In the genomic region with DNA sequence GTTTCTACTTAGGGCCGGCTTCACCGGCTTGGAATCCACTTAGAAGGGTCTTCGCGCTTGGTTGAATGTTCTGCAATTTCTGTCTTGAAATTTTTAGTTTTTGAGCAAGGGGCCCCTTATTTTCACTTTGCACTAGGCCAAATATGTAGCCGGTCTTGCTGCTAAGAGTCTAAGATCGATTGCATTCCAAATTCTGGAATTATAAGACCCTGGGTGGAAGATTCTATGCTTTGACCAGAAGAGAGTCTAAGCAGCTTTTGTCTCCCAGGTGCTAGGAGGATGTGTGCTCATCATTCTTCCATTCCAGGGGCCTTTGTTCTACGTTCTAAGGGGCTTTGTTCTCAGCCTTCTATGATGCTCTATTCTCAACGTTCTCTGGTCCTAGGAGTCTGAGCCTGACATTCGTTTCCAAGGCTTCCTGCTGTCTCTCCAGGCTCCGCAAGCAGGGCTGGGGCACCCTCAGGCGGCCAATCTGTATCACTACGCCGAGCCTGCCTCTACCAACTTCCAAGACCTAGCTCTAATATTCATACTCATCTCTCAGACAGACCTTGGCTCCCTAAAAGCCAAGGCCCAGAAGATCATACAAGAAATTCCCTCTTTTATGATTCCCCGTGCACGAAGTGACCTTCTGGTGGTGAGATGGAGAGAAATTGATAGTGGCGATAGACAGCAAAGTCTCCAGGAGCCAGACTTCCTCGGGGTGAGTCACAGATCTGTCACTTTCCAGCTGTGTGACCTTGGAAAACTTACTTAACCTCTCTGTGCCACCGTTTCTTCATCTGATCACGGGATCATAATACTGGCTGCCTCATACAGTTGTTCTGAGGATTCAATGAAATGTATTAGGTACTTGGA, we compare ENCODE assay signal across 8 cellular contexts. TPM values are rescaled to one million over a fixed set of nuclear protein-coding genes. Genes with fewer than 3 reads are reported as not detected.
DNase-seq lines count a peak whose midpoint lies in the region; ATAC-seq and TF ChIP-seq lines count a peak whose summit lies in the region.

No MANE protein-coding gene starts in this region.

- TF ChIP-seq CTCF in dorsolateral prefrontal cortex (IDR thresholded peaks at IDR 0.05 in 54 of 56, conservative IDR thresholded peaks at IDR 0.05 in 2 of 56; ENCODE audit: low read depth in 1 of 56, partially characterized antibody in 56 of 56) (peak; percentile 59 to 98 (median 95)), right lobe of liver (IDR thresholded peaks at IDR 0.05) (peak; percentile 84 to 90 (median 88))

- POLR2A ChIA-PET in activated CD4-positive, alpha-beta memory T cell treated with anti-CD3 and anti-CD28 coated beads for 36 hours (lab: Charles Lee) = interaction anchor here (0.7 to 3.0 kb wide), 9 partner anchors 22 to 61 kb away, joined by 3 to 23 read pairs (median 6); a partner anchor contains a TSS

- peak overlapping the region; percentile 76 for H3K4me3 ChIP-seq in CD4-positive, CD25-positive, alpha-beta regulatory T cell (ENCODE audit: low read depth, low read length)
- H3K4me3 ChIP-seq in dorsolateral prefrontal cortex = peak overlapping the region; percentile 32 to 98 (median 83)
- H3K4me3 ChIP-seq in right lobe of liver = peak overlapping the region in 2 of 3 donors; percentile 17 to 37

- TF ChIP-seq POLR2A in right lobe of liver (IDR thresholded peaks at IDR 0.05) = no peak

- H3K27ac Mint-ChIP-seq in CD4-positive, CD25-positive, alpha-beta regulatory T cell = peak overlapping the region; percentile 76 to 90 (median 80)
- peak overlapping the region; percentile 57 for H3K27ac Mint-ChIP-seq in activated CD4-positive, alpha-beta memory T cell treated with anti-CD3 and anti-CD28 coated beads for 36 hours

- H3K9me3 ChIP-seq in CD4-positive, CD25-positive, alpha-beta regulatory T cell (ENCODE audit: control insufficient read depth in 2 of 2, low read length in 2 of 2) = no peaks in the 10 kb centered on the region
- H3K9me3 ChIP-seq in right lobe of liver = no peaks in the 10 kb centered on the region

- H3K27me3 Mint-ChIP-seq in CD4-positive, CD25-positive, alpha-beta regulatory T cell = peaks cover 29% of the 10 kb centered on the region
- H3K27me3 Mint-ChIP-seq in activated CD4-positive, alpha-beta memory T cell treated with anti-CD3 and anti-CD28 coated beads for 36 hours = peaks cover 17% of the 10 kb centered on the region

- H3K36me3 Mint-ChIP-seq in CD4-positive, CD25-positive, alpha-beta regulatory T cell = no peaks in the 10 kb centered on the region
- no peaks in the 10 kb centered on the region for H3K36me3 Mint-ChIP-seq in activated CD4-positive, alpha-beta memory T cell treated with anti-CD3 and anti-CD28 coated beads for 36 hours

- H3K27ac ChIP-seq in CD4-positive, CD25-positive, alpha-beta regulatory T cell (ENCODE audit: insufficient read depth, low read length, poor library complexity, severe bottlenecking) = peak overlapping the region; percentile 70
- H3K27ac ChIP-seq in dorsolateral prefrontal cortex (peak overlapping the region; percentile 84 to 99 (median 96)), right lobe of liver (peak overlapping the region in 1 of 3 donors; percentile 27)

- peak overlapping the region; percentile 64 to 92 (median 86) for H3K4me3 Mint-ChIP-seq in CD4-positive, CD25-positive, alpha-beta regulatory T cell
- H3K4me3 Mint-ChIP-seq in activated CD4-positive, alpha-beta memory T cell treated with anti-CD3 and anti-CD28 coated beads for 36 hours = peak overlapping the region; percentile 69

- 6% methylated on average over 19 of the region's 19 CpGs for WGBS in right lobe of liver (ENCODE audit: insufficient coverage, low coverage, low lambda C conversion rate, missing lambda C conversion rate)

- ATAC-seq in CD4-positive, CD25-positive, alpha-beta regulatory T cell (ENCODE audit: low read depth in 2 of 2) = peak; percentile 25 to 43
- peak; percentile 26 for ATAC-seq in HG03280 (IDR thresholded peaks at IDR 0.05; ENCODE audit: unreplicated experiment)
- ATAC-seq in right lobe of liver = peak; percentile 62 to 73 (median 72)
- ATAC-seq in HG03571 (IDR thresholded peaks at IDR 0.05; ENCODE audit: unreplicated experiment) = no peak

- CTCF ChIA-PET in activated CD4-positive, alpha-beta memory T cell treated with anti-CD3 and anti-CD28 coated beads for 36 hours (lab: Charles Lee) = interaction anchor here (0.6 to 6.2 kb wide), 39 partner anchors 10 to 970 kb away, joined by 3 to 319 read pairs (median 4); a partner anchor contains a TSS

- peak; percentile 63 to 89 (median 77) for DNase-seq in CD4-positive, CD25-positive, alpha-beta regulatory T cell
- peak; percentile 95 for DNase-seq in NCI-H748 (lab: John Stamatoyannopoulos, UW; ENCODE audit: unreplicated experiment)
- DNase-seq in activated CD4-positive, alpha-beta memory T cell treated with anti-CD3 and anti-CD28 coated beads for 36 hours = peak; percentile 89
- peak; percentile 81 to 95 (median 92) for DNase-seq in dorsolateral prefrontal cortex
- peak; percentile 80 to 82 (median 81) for DNase-seq in right lobe of liver
- peak; percentile 66 to 70 for DNase-seq in stimulated activated CD4-positive, alpha-beta T cell treated with anti-CD3 and anti-CD28 coated beads, Interleukin-2, amount 100 ng/mL, for 48 hours

- intact Hi-C loops in activated CD4-positive, alpha-beta memory T cell treated with anti-CD3 and anti-CD28 coated beads for 36 hours (cut with micrococcal nuclease) = loop anchor here (1.0 kb wide), 4 partner anchors 28 to 133 kb away; no protein-coding TSS in a partner anchor
- intact Hi-C loops in dorsolateral prefrontal cortex (cut with DNase I) (loop anchor here (1.0 to 5.0 kb wide), 6 partner anchors 48 to 135 kb away; a partner anchor contains a TSS), right lobe of liver (cut with DNase I) (loop anchor here in 1 of 2 donors (5.0 kb wide), 1 partner anchor 50 kb away; no protein-coding TSS in a partner anchor)

- H3K27me3 ChIP-seq in CD4-positive, CD25-positive, alpha-beta regulatory T cell (ENCODE audit: control insufficient read depth, insufficient read depth, low read length) = peaks cover 12% of the 10 kb centered on the region
- H3K27me3 ChIP-seq in dorsolateral prefrontal cortex (no peaks in the 10 kb centered on the region), right lobe of liver (no peaks in the 10 kb centered on the region)

- no peaks in the 10 kb centered on the region for H3K9me3 Mint-ChIP-seq in CD4-positive, CD25-positive, alpha-beta regulatory T cell
- no peaks in the 10 kb centered on the region for H3K9me3 Mint-ChIP-seq in activated CD4-positive, alpha-beta memory T cell treated with anti-CD3 and anti-CD28 coated beads for 36 hours

- H3K4me1 ChIP-seq in CD4-positive, CD25-positive, alpha-beta regulatory T cell (ENCODE audit: control insufficient read depth, insufficient read depth, low read length, poor library complexity, severe bottlenecking) = peaks cover 30% of the 10 kb centered on the region
- peaks cover 0 to 10% (median 0%) of the 10 kb centered on the region in 4 donors for H3K4me1 ChIP-seq in right lobe of liver

- peaks cover 5 to 28% (median 8%) of the 10 kb centered on the region in 4 donors for H3K4me1 Mint-ChIP-seq in CD4-positive, CD25-positive, alpha-beta regulatory T cell
- H3K4me1 Mint-ChIP-seq in activated CD4-positive, alpha-beta memory T cell treated with anti-CD3 and anti-CD28 coated beads for 36 hours (ENCODE audit: low read depth) = peaks cover 18% of the 10 kb centered on the region

- H3K36me3 ChIP-seq in CD4-positive, CD25-positive, alpha-beta regulatory T cell (ENCODE audit: control insufficient read depth, insufficient read depth, low read length) = no peaks in the 10 kb centered on the region
- H3K36me3 ChIP-seq in right lobe of liver = no peaks in the 10 kb centered on the region

RNA-seq across cellular contexts. Expression of a gene that starts 1.0 kb away (rescaled TPM):
- total RNA-seq in CD4-positive, CD25-positive, alpha-beta regulatory T cell = not detected
- not detected for polyA plus RNA-seq in CD4-positive, CD25-positive, alpha-beta regulatory T cell
- total RNA-seq in activated CD4-positive, alpha-beta memory T cell treated with anti-CD3 and anti-CD28 coated beads for 36 hours = 1 to 10 TPM; 2.8 to 3.0 TPM
- total RNA-seq in dorsolateral prefrontal cortex (10 to 100 TPM; 57.1 to 95.2 (median 76.6) TPM), right lobe of liver (1 to 10 TPM in 3 of 6 experiments, under 1 TPM in 3; 0.46 to 1.6 (median 0.93) TPM)

RNA-seq across cellular contexts. Expression of a gene that starts 26.0 kb away (rescaled TPM):
- total RNA-seq in CD4-positive, CD25-positive, alpha-beta regulatory T cell = not detected
- polyA plus RNA-seq in CD4-positive, CD25-positive, alpha-beta regulatory T cell = 10 to 100 TPM in 1 of 4 donors, 1 to 10 TPM in 2, not detected in 1; 6.8 to 15.7 (median 8.6) TPM
- 1 to 10 TPM; 9.5 TPM for total RNA-seq in activated CD4-positive, alpha-beta memory T cell treated with anti-CD3 and anti-CD28 coated beads for 36 hours
- total RNA-seq in dorsolateral prefrontal cortex (1 to 10 TPM in 43 of 120 experiments, not detected in 77; 3.1 to 9.9 (median 5.0) TPM), right lobe of liver (not detected)

RNA-seq across cellular contexts. Expression of a gene that starts 37.1 kb away (rescaled TPM):
- 8.6 TPM for total RNA-seq in CD4-positive, CD25-positive, alpha-beta regulatory T cell
- polyA plus RNA-seq in CD4-positive, CD25-positive, alpha-beta regulatory T cell = 10 to 100 TPM in 2 of 4 donors, 1 to 10 TPM in 1, under 1 TPM in 1; 0.31 to 16.8 (median 10.1) TPM
- 10 to 100 TPM; 22.6 to 24.6 TPM for total RNA-seq in activated CD4-positive, alpha-beta memory T cell treated with anti-CD3 and anti-CD28 coated beads for 36 hours
- total RNA-seq in dorsolateral prefrontal cortex (1 to 10 TPM in 20 of 120 experiments, under 1 TPM in 69, not detected in 31; 0.19 to 2.5 (median 0.63) TPM), right lobe of liver (1 to 10 TPM; 2.4 to 4.1 (median 3.0) TPM)

RNA-seq across cellular contexts. Expression of a gene that starts 55.0 kb away (rescaled TPM):
- total RNA-seq in CD4-positive, CD25-positive, alpha-beta regulatory T cell = 171 TPM
- 10 to 100 TPM; 37.0 to 54.5 (median 44.7) TPM for polyA plus RNA-seq in CD4-positive, CD25-positive, alpha-beta regulatory T cell
- 10 to 100 TPM; 78.8 to 84.4 TPM for total RNA-seq in activated CD4-positive, alpha-beta memory T cell treated with anti-CD3 and anti-CD28 coated beads for 36 hours
- total RNA-seq in dorsolateral prefrontal cortex = 10 to 100 TPM in 104 of 120 experiments, 1 to 10 TPM in 16; 6.8 to 37.3 (median 13.5) TPM
- total RNA-seq in right lobe of liver = 10 to 100 TPM; 15.1 to 20.2 (median 16.9) TPM

Comparison
In these comparisons a context has a peak if more than half of its experiments do, and no peak if none do; other contexts are left out.
1. H3K4me3 ChIP-seq: peak in every context shown above with its lines; median percentile 83 in dorsolateral prefrontal cortex; 76 in CD4-positive, CD25-positive, alpha-beta regulatory T cell; 27 in right lobe of liver.
2. RNA of a gene that starts 1.0 kb away (total RNA-seq): 57.1 to 95.2 TPM in dorsolateral prefrontal cortex; 2.8 to 3.0 TPM in activated CD4-positive, alpha-beta memory T cell treated with anti-CD3 and anti-CD28 coated beads for 36 hours, 0.46 to 1.6 TPM in right lobe of liver and not detected in CD4-positive, CD25-positive, alpha-beta regulatory T cell (single experiment); every median in the first group is over 10 times any median in the second.
3. Peak in every context shown above with its lines, with median percentiles within 50 percentile points of each other: DNase-seq.